11 cellular contexts compared by ENCODE assay signal in the genomic region with DNA sequence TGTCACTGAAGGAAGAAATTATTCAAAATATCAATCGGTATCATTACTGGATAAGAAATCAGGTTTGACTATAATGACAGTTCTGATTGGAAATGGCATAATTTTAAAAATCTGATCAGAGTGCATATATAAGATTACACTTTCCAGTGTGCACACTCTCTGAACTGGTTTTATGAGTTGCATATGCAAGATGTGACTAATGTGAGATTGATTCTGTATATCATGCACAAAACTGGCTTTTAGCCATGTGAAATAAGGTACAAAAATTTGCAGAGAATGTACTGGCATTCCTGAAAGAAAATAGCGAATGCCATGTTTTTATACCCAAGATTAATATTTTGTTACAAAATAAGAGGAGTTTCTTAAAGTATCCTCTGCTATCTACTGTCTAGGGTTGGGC.
"Had no signal": no experiment of that assay in that cellular context is flagged by ENCODE, and none has a peak within 500 bp of the region (broad histone marks: within the 10 kb centered on the region; RNA-seq: fewer than 3 reads in every experiment).

No MANE protein-coding gene starts in this region.

- H3K9me3 Mint-ChIP-seq: activated T-helper 17 cell treated with anti-CD3 and anti-CD28 coated beads, Interleukin-2, amount 50 U/mL, for 72 hours; neural crest cell; stimulated activated naive CD8-positive, alpha-beta T cell treated with anti-CD3 and anti-CD28 coated beads, Interleukin-15, Interleukin-2, amounts not matched to agents 100 ng/mL and 50 ng/mL, for 24 hours had no signal

- ATAC-seq: activated T-helper 17 cell treated with anti-CD3 and anti-CD28 coated beads, Interleukin-2, amount 50 U/mL, for 72 hours; gastroesophageal sphincter; upper lobe of right lung had no signal

- H3K9me3 ChIP-seq: gastroesophageal sphincter, sigmoid colon, testis, upper lobe of right lung had no signal

- H3K27me3 Mint-ChIP-seq: activated T-helper 17 cell treated with anti-CD3 and anti-CD28 coated beads, Interleukin-2, amount 50 U/mL, for 72 hours; stimulated activated naive CD8-positive, alpha-beta T cell treated with anti-CD3 and anti-CD28 coated beads, Interleukin-15, Interleukin-2, amounts not matched to agents 100 ng/mL and 50 ng/mL, for 24 hours had no signal

- H3K4me1 ChIP-seq: testis, upper lobe of right lung had no signal

- H3K4me3 ChIP-seq: gastroesophageal sphincter, sigmoid colon, testis, upper lobe of right lung had no signal

- H3K27me3 ChIP-seq: gastroesophageal sphincter, sigmoid colon, testis, upper lobe of right lung had no signal

- H3K27ac Mint-ChIP-seq: activated T-helper 17 cell treated with anti-CD3 and anti-CD28 coated beads, Interleukin-2, amount 50 U/mL, for 72 hours; stimulated activated naive CD8-positive, alpha-beta T cell treated with anti-CD3 and anti-CD28 coated beads, Interleukin-15, Interleukin-2, amounts not matched to agents 100 ng/mL and 50 ng/mL, for 24 hours had no signal

- DNase-seq: activated naive CD4-positive, alpha-beta T cell treated with anti-CD3 and anti-CD28 coated beads, Interleukin-2, amount 50 U/mL, for 16 hours; anterior cingulate cortex; kidney glomerular epithelial cell; sigmoid colon; stimulated activated CD4-positive, alpha-beta T cell treated with anti-CD3 and anti-CD28 coated beads, Interleukin-2, amount 100 ng/mL, for 48 hours; testis; upper lobe of right lung had no signal

- H3K4me1 Mint-ChIP-seq: neural crest cell had no signal

- H3K27ac ChIP-seq: gastroesophageal sphincter, sigmoid colon, testis, upper lobe of right lung had no signal

- H3K4me3 Mint-ChIP-seq: activated T-helper 17 cell treated with anti-CD3 and anti-CD28 coated beads, Interleukin-2, amount 50 U/mL, for 72 hours; neural crest cell; stimulated activated naive CD8-positive, alpha-beta T cell treated with anti-CD3 and anti-CD28 coated beads, Interleukin-15, Interleukin-2, amounts not matched to agents 100 ng/mL and 50 ng/mL, for 24 hours had no signal
